ENCODE assay signal across 17 cellular contexts in the genomic region with DNA sequence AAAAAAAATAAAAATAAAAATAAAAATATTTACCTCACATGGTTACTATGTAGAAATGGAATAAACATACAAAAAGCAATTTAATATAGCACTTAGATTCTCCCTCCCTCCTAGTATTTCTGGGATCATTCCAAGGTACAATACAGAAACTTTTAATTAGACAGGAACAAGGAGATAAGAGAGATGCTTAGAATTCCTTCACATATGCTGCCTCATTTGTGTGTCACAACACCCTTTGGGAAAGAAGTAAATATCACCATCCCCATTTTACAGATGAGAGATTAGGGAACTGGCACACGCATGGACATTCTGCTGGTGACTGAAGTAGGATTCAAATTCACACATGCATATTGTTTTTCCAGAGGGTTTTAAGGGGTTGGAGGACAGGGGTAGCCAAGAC.
A peak's percentile ranks its signal among the peaks of the same experiment; 100 is the strongest.
DNase-seq lines count a peak whose midpoint lies in the region; ATAC-seq and TF ChIP-seq lines count a peak whose summit lies in the region.
"Had no signal": no experiment of that assay in that cellular context is flagged by ENCODE, and none has a peak within 500 bp of the region (broad histone marks: within the 10 kb centered on the region; RNA-seq: fewer than 3 reads in every experiment).

No MANE protein-coding gene starts in this region.

- H3K27ac ChIP-seq in substantia nigra (ENCODE audit: low read depth, low read length, poor library complexity, severe bottlenecking) = peak overlapping the region; percentile 38
- H3K27ac ChIP-seq in CD4-positive, alpha-beta T cell (ENCODE audit: low read depth, low read length) = no peak overlapping the region
- H3K27ac ChIP-seq: HL-60, PC-9 had no signal

- H3K36me3 Mint-ChIP-seq in CD4-positive, alpha-beta T cell (ENCODE audit: low read depth) = no peaks in the 10 kb centered on the region

- no peak for ATAC-seq in GM19328 (IDR thresholded peaks at IDR 0.05; ENCODE audit: unreplicated experiment)
- no peak for ATAC-seq in CD4-positive, alpha-beta T cell (ENCODE audit: poor library complexity)

- no peak for TF ChIP-seq CTCF in fibroblast of pulmonary artery (IDR thresholded peaks at IDR 0.05; ENCODE audit: low read length, missing control alignments)
- TF ChIP-seq CTCF in CD4-positive, alpha-beta T cell (IDR thresholded peaks at IDR 0.05) = no peak

- no peak overlapping the region for H3K27ac Mint-ChIP-seq in CD4-positive, alpha-beta T cell

- H3K9me3 Mint-ChIP-seq in CD4-positive, alpha-beta T cell = peaks cover 3% of the 10 kb centered on the region

- H3K27me3 ChIP-seq in CD4-positive, alpha-beta T cell (ENCODE audit: control insufficient read depth, insufficient read depth, low read length) = no peaks in the 10 kb centered on the region

- DNase-seq in GM03348 (ENCODE audit: low spot score) (peak; percentile 11), fibroblast of pulmonary artery (ENCODE audit: low read depth) (peak; percentile 41), iris pigment epithelial cell (ENCODE audit: low read depth) (peak; percentile 21), substantia nigra (lab: John Stamatoyannopoulos, UW) (no peak), NCI-H187 (lab: John Stamatoyannopoulos, UW) (no peak), HPDE6-E6E7 (ENCODE audit: extremely low spot score) (no peak)
- no peak for DNase-seq in CD4-positive, alpha-beta T cell
- DNase-seq: Calu3, DMS79, NCI-H2029, NCI-H2171, NCI-H446 treated with DMSO at 0.1 percent for 48 hours, NCI-H82, PC-9 had no signal

- H3K4me1 Mint-ChIP-seq in CD4-positive, alpha-beta T cell (ENCODE audit: low read depth) = no peaks in the 10 kb centered on the region

- POLR2A ChIA-PET in CD4-positive, alpha-beta T cell (lab: Charles Lee) = no interaction called here

- H3K27me3 Mint-ChIP-seq in CD4-positive, alpha-beta T cell = peaks cover 7% of the 10 kb centered on the region

- H3K9me3 ChIP-seq in CD4-positive, alpha-beta T cell (ENCODE audit: control insufficient read depth, low read length) = no peaks in the 10 kb centered on the region
- H3K9me3 ChIP-seq: HAP-1 had no signal

- intact Hi-C loops in CD4-positive, alpha-beta T cell (cut with DNase I, micrococcal nuclease) = no loop called here

- CTCF ChIA-PET in CD4-positive, alpha-beta T cell (lab: Charles Lee) = no interaction called here

- no peak overlapping the region for H3K4me3 ChIP-seq in fibroblast of pulmonary artery (replicated peaks; ENCODE audit: low read depth, low read length)
- H3K4me3 ChIP-seq: HAP-1, PC-9 had no signal

- H3K4me3 Mint-ChIP-seq in CD4-positive, alpha-beta T cell = no peak overlapping the region

Comparison
In these comparisons a context has a peak if more than half of its experiments do, and no peak if none do; other contexts are left out.
1. DNase-seq: peak in GM03348 (single experiment), fibroblast of pulmonary artery (single experiment) and iris pigment epithelial cell (single experiment); none in substantia nigra (0 of 49), NCI-H187 (0 of 2), HPDE6-E6E7 (single experiment) and CD4-positive, alpha-beta T cell (0 of 10).